9 cellular contexts compared by ENCODE assay signal in the genomic region with DNA sequence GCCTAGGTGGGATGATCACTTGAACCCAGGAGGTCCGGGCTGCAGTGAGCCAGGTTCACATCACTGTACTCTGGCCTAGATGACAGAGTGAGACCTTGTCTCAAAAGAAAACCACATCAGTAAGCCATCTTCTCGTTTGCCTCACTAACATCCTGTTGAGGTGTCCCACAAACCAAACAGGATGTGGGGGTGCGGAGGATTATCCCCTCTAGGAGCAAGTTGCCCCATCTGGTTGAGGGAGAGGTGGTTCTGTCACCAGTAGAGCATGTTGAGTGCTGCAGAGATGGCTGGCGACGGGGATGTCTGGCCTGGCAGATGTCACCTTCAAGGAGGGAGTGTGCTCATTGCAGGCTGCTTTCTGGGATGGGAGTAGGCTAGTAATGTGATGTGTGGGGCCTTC.
A peak's percentile ranks its signal among the peaks of the same experiment; 100 is the strongest.
DNase-seq lines count a peak whose midpoint lies in the region; ATAC-seq lines count a peak whose summit lies in the region.
"Had no signal": no experiment of that assay in that cellular context is flagged by ENCODE, and none has a peak within 500 bp of the region (broad histone marks: within the 10 kb centered on the region; RNA-seq: fewer than 3 reads in every experiment).

No MANE protein-coding gene starts in this region.

- no peaks in the 10 kb centered on the region for H3K9me3 Mint-ChIP-seq in effector memory CD8-positive, alpha-beta T cell
- H3K9me3 Mint-ChIP-seq: IgD-negative memory B cell had no signal

- peak; percentile 67 for ATAC-seq in HG03066 (IDR thresholded peaks at IDR 0.05; ENCODE audit: low read depth, unreplicated experiment)
- ATAC-seq in effector memory CD8-positive, alpha-beta T cell (replicated peaks), result peak; percentile 96
- no peak for ATAC-seq in HG03097 (IDR thresholded peaks at IDR 0.05; ENCODE audit: low FRiP score, unreplicated experiment)
- ATAC-seq in HG03159 (IDR thresholded peaks at IDR 0.05; ENCODE audit: unreplicated experiment), result no peak
- no peak for ATAC-seq in GM21619 (IDR thresholded peaks at IDR 0.05; ENCODE audit: unreplicated experiment)

- DNase-seq in activated CD4-positive, alpha-beta T cell treated with anti-CD3 and anti-CD28 coated beads for 24 hours (ENCODE audit: low read depth in 2 of 2), result peak; percentile 58 to 73
- DNase-seq in effector memory CD8-positive, alpha-beta T cell, result peak; percentile 69 to 75 (median 73)
- DNase-seq in stimulated activated naive CD4-positive, alpha-beta T cell (lab: John Stamatoyannopoulos, UW), result peak; percentile 30 to 80 (median 62)
- no peak for DNase-seq in NCI-H226

- peaks cover 22 to 31% of the 10 kb centered on the region in 2 donors for H3K4me1 Mint-ChIP-seq in effector memory CD8-positive, alpha-beta T cell (ENCODE audit: low read depth in 2 of 2)

- peak overlapping the region; percentile 66 to 79 for H3K4me3 Mint-ChIP-seq in effector memory CD8-positive, alpha-beta T cell

- H3K27me3 Mint-ChIP-seq in effector memory CD8-positive, alpha-beta T cell, result peaks cover 80 to 100% of the 10 kb centered on the region in 2 donors

- peaks cover 4% of the 10 kb centered on the region for H3K36me3 Mint-ChIP-seq in effector memory CD8-positive, alpha-beta T cell (ENCODE audit: insufficient read depth)

- H3K27ac Mint-ChIP-seq in effector memory CD8-positive, alpha-beta T cell, result peak overlapping the region; percentile 3 to 86
- H3K27ac Mint-ChIP-seq: IgD-negative memory B cell had no signal

Comparison
In these comparisons a context has a peak if more than half of its experiments do, and no peak if none do; other contexts are left out.
1. ATAC-seq: peak in HG03066 (single experiment) and effector memory CD8-positive, alpha-beta T cell (single experiment); none in HG03097 (single experiment), HG03159 (single experiment) and GM21619 (single experiment).